Comparison of ENCODE assay signal across 10 cellular contexts in the genomic region with DNA sequence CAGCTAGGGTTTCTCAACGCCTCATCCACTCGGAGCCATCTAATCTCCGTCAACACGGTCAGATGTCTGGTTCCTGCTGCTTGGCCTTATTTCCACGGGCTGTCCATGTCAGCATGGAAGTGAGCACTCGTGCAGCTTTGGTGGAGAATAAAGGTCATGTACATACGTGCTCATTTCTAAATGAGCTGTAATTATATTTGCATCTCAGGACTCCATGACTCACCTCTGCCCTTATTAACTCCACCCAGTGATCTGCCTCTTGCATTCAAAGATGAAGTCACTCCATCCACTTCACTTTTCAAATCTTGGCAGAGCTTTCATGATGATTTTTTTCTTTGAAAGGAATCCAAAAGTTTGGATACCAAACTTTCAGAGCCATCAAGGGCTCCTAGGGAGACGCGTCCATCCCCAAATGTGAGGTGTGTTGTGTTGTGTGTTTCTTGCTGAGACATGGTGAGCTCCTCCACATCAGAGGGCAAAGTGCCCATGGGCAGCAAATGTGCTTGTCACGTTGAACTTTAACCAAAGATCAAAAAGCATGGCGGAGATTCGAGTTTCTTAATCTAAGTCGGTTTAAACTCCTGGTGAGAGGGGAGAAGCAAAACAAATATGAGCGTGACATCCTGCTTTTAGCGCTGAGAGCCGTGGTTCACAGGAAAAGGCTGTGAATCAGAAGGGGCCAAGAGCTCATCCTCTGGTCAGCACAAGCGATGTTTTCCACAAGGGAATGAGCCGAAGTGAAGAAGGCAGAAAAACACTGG.
DNase-seq lines count a peak whose midpoint lies in the region; ATAC-seq and TF ChIP-seq lines count a peak whose summit lies in the region.
"Had no signal": no experiment of that assay in that cellular context is flagged by ENCODE, and none has a peak within 500 bp of the region (broad histone marks: within the 10 kb centered on the region; RNA-seq: fewer than 3 reads in every experiment).

No MANE protein-coding gene starts in this region.

- H3K4me3 ChIP-seq in esophagus squamous epithelium = no peak overlapping the region
- no peak overlapping the region for H3K4me3 ChIP-seq in psoas muscle
- no peak overlapping the region for H3K4me3 ChIP-seq in vagina
- H3K4me3 ChIP-seq in adrenal gland = no peak overlapping the region
- H3K4me3 ChIP-seq: testis had no signal

- no peak for ATAC-seq in psoas muscle

- peaks cover 23 to 68% (median 38%) of the 10 kb centered on the region in 3 donors for H3K4me1 ChIP-seq in esophagus squamous epithelium
- H3K4me1 ChIP-seq in psoas muscle = peaks cover 22% of the 10 kb centered on the region
- peaks cover 52% of the 10 kb centered on the region for H3K4me1 ChIP-seq in vagina
- peaks cover 20 to 46% of the 10 kb centered on the region in 2 donors for H3K4me1 ChIP-seq in adrenal gland (replicated peaks in 1 of 2)

- H3K27ac ChIP-seq in esophagus squamous epithelium = peak overlapping the region; percentile 50 to 88 (median 69)
- H3K27ac ChIP-seq in psoas muscle = peak overlapping the region; percentile 2
- no peak overlapping the region for H3K27ac ChIP-seq in vagina
- peak overlapping the region in 1 of 5 donors; percentile 2 for H3K27ac ChIP-seq in adrenal gland
- H3K27ac ChIP-seq: testis had no signal

- TF ChIP-seq POLR2A in esophagus squamous epithelium (IDR thresholded peaks at IDR 0.05) = no peak
- TF ChIP-seq POLR2A in vagina (IDR thresholded peaks at IDR 0.05) = no peak
- TF ChIP-seq POLR2A in adrenal gland (IDR thresholded peaks at IDR 0.05) = no peak

- 40 to 45% methylated on average over 18 of the region's 18 CpGs for WGBS in esophagus squamous epithelium, 2 donors
- 49 to 63% (median 54%) methylated on average over 18 of the region's 18 CpGs for WGBS in psoas muscle, 3 donors
- 72 to 79% (median 74%) methylated on average over 18 of the region's 18 CpGs for WGBS in adrenal gland, 4 donors

- H3K27me3 ChIP-seq in esophagus squamous epithelium (no peaks in the 10 kb centered on the region), psoas muscle (ENCODE audit: insufficient read depth in 3 of 3, low read length in 2 of 3) (peaks cover 0 to 2% (median 0%) of the 10 kb centered on the region in 3 donors), vagina (no peaks in the 10 kb centered on the region), adrenal gland (no peaks in the 10 kb centered on the region)
- H3K27me3 ChIP-seq: testis had no signal

- TF ChIP-seq CTCF in esophagus squamous epithelium (IDR thresholded peaks at IDR 0.05) (no peak), psoas muscle (IDR thresholded peaks at IDR 0.05) (no peak), vagina (IDR thresholded peaks at IDR 0.05) (no peak), adrenal gland (IDR thresholded peaks at IDR 0.05) (no peak)

- intact Hi-C loops in esophagus squamous epithelium (cut with DNase I) = no loop called here
- intact Hi-C loops in psoas muscle (cut with DNase I) = loop anchor here in 1 of 2 donors (5.0 kb wide), 1 partner anchor 77 kb away; no protein-coding TSS in a partner anchor
- intact Hi-C loops in vagina (cut with DNase I) = no loop called here
- intact Hi-C loops in adrenal gland (cut with DNase I) = no loop called here

- H3K36me3 ChIP-seq in esophagus squamous epithelium (no peaks in the 10 kb centered on the region), psoas muscle (ENCODE audit: insufficient read depth in 1 of 2, low read depth in 1 of 2) (no peaks in the 10 kb centered on the region), vagina (no peaks in the 10 kb centered on the region), adrenal gland (replicated peaks in 1 of 2) (no peaks in the 10 kb centered on the region)

- peak; percentile 17 for DNase-seq in DMS 273 (lab: John Stamatoyannopoulos, UW; ENCODE audit: unreplicated experiment)
- DNase-seq in DMS 273 treated with DMSO at 0.1 percent for 48 hours (lab: John Stamatoyannopoulos, UW) = no peak
- DNase-seq in NCI-H226 = peak; percentile 36
- DNase-seq in esophagus squamous epithelium (lab: John Stamatoyannopoulos, UW) = no peak
- DNase-seq in psoas muscle = no peak
- DNase-seq in vagina (ENCODE audit: extremely low spot score in 2 of 2) = no peak
- DNase-seq in adrenal gland = no peak
- DNase-seq in activated effector memory CD4-positive, alpha-beta T cell treated with anti-CD3 and anti-CD28 coated beads, Interleukin-2, amount 50 U/mL, for 16 hours = no peak
- DNase-seq: NCI-H774, testis had no signal

- H3K9me3 ChIP-seq in esophagus squamous epithelium (no peaks in the 10 kb centered on the region), psoas muscle (no peaks in the 10 kb centered on the region), vagina (no peaks in the 10 kb centered on the region), adrenal gland (replicated peaks in 1 of 3) (no peaks in the 10 kb centered on the region)
- H3K9me3 ChIP-seq: testis had no signal

Comparison
In these comparisons a context has a peak if more than half of its experiments do, and no peak if none do; other contexts are left out.
1. DNase-seq: peak in DMS 273 (single experiment) and NCI-H226 (single experiment); none in DMS 273 treated with DMSO at 0.1 percent for 48 hours (single experiment), esophagus squamous epithelium (single experiment), psoas muscle (0 of 2), vagina (0 of 2), adrenal gland (0 of 7) and activated effector memory CD4-positive, alpha-beta T cell treated with anti-CD3 and anti-CD28 coated beads, Interleukin-2, amount 50 U/mL, for 16 hours (single experiment).